In genomic region chr3:124887996-124888298, GRCh38 we compare ENCODE assay signal across 9 cellular contexts. TPM values are rescaled to one million over a fixed set of nuclear protein-coding genes. Genes with fewer than 3 reads are reported as not detected.
DNase-seq lines count a peak whose midpoint lies in the region; ATAC-seq and TF ChIP-seq lines count a peak whose summit lies in the region.
"Had no signal": no experiment of that assay in that cellular context is flagged by ENCODE, and none has a peak within 500 bp of the region (broad histone marks: within the 10 kb centered on the region; RNA-seq: fewer than 3 reads in every experiment).

No MANE protein-coding gene starts in this region.

- no peak overlapping the region for H4K5ac ChIP-seq in IMR-90 (ENCODE audit: low read depth, low read length)

- H3K36me3 ChIP-seq in A673 (ENCODE audit: insufficient read depth, low read length, poor library complexity, severe bottlenecking) (no peaks in the 10 kb centered on the region), IMR-90 (ENCODE audit: control insufficient read depth, insufficient read depth, low read length) (no peaks in the 10 kb centered on the region; the same call in 1 of the 2 replicates), colonic mucosa (no peaks in the 10 kb centered on the region), HAP-1 (replicated peaks) (no peaks in the 10 kb centered on the region)

- H3K27me3 ChIP-seq in A673 (replicated peaks; ENCODE audit: insufficient read depth, low read depth, low read length, poor library complexity) (no peaks in the 10 kb centered on the region), IMR-90 (ENCODE audit: control insufficient read depth, insufficient read depth, low read length) (no peaks in the 10 kb centered on the region), colonic mucosa (no peaks in the 10 kb centered on the region), HAP-1 (ENCODE audit: low read depth) (no peaks in the 10 kb centered on the region)

- H3K4me1 ChIP-seq in A673 (ENCODE audit: insufficient read depth, low read length, poor library complexity, severe bottlenecking) (peaks cover 27% of the 10 kb centered on the region), IMR-90 (ENCODE audit: control insufficient read depth, insufficient read depth, low read length) (peaks cover 11% of the 10 kb centered on the region), colonic mucosa (no peaks in the 10 kb centered on the region), HAP-1 (peaks cover 17% of the 10 kb centered on the region)

- CTCF ChIA-PET in A673 (lab: Charles Lee) (no interaction called here), IMR-90 (lab: Yijun Ruan, JAX) (no interaction called here)

- peak overlapping the region; percentile 86 for H2BK120ac ChIP-seq in IMR-90 (ENCODE audit: low read depth, low read length)

- peaks cover 24 to 64% (median 44%) of the 10 kb centered on the region in 5 donors for H3K27me3 Mint-ChIP-seq in naive thymus-derived CD8-positive, alpha-beta T cell

- H3K9me1 ChIP-seq in IMR-90 (ENCODE audit: insufficient read depth, low read length) = peaks cover 20% of the 10 kb centered on the region

- H3K9ac ChIP-seq in IMR-90 (ENCODE audit: low read depth, low read length) (no peak overlapping the region), colonic mucosa (ENCODE audit: low read depth in 2 of 2, low read length in 2 of 2) (no peak overlapping the region)

- H3K9me3 Mint-ChIP-seq in naive thymus-derived CD8-positive, alpha-beta T cell = no peaks in the 10 kb centered on the region

- peak overlapping the region in 1 of 2 experiments; percentile 72; a peak in 2 of 4 replicates for H4K8ac ChIP-seq in IMR-90 (ENCODE audit: low read depth in 2 of 2, low read length in 2 of 2)

- intact Hi-C loops in A673 (cut with micrococcal nuclease; ENCODE audit: unreplicated experiment) (loop anchor here (5.0 kb wide), 1 partner anchor 126 kb away; no protein-coding TSS in a partner anchor), IMR-90 (cut with micrococcal nuclease) (loop anchor here (5.0 kb wide), 2 partner anchors 56 to 126 kb away; no protein-coding TSS in a partner anchor), colonic mucosa (cut with DNase I) (no loop called here)

- no peak overlapping the region for H2BK20ac ChIP-seq in IMR-90 (ENCODE audit: low read depth, low read length)

- POLR2A ChIA-PET in A673 (lab: Charles Lee; ENCODE audit: low non-redundant PET) (no interaction called here), IMR-90 (lab: Charles Lee; ENCODE audit: unreplicated experiment) (no interaction called here)
- POLR2A ChIA-PET in naive thymus-derived CD8-positive, alpha-beta T cell (lab: Charles Lee) = no interaction called here

- H3K56ac ChIP-seq in IMR-90 (ENCODE audit: extremely low read depth, insufficient read depth, low read length) = no peak overlapping the region

- H3K4me3 Mint-ChIP-seq in naive thymus-derived CD8-positive, alpha-beta T cell = peak overlapping the region; percentile 54 to 83 (median 73)

- no peak overlapping the region for H2BK15ac ChIP-seq in IMR-90 (ENCODE audit: low read depth, low read length)

- TF ChIP-seq POLR2A in IMR-90 (IDR thresholded peaks at IDR 0.05; ENCODE audit: low read depth, low read length) = no peak

- H2AK5ac ChIP-seq in IMR-90 (ENCODE audit: low read depth, low read length) = 0 out of 2 replicates have a peak overlapping the region, but pooled peaks have one; percentile 58

- no peak overlapping the region for H2AFZ ChIP-seq in IMR-90 (replicated peaks; ENCODE audit: low read length, poor library complexity)

- H4K20me1 ChIP-seq in IMR-90 (ENCODE audit: insufficient read depth, low read length) = no peaks in the 10 kb centered on the region

- H4K91ac ChIP-seq in IMR-90 (ENCODE audit: insufficient read depth, low read depth, low read length) = no peak overlapping the region

- H3K4ac ChIP-seq in IMR-90 (ENCODE audit: low read depth, low read length) = no peak overlapping the region

- no peak overlapping the region for H2BK5ac ChIP-seq in IMR-90 (ENCODE audit: low read depth, low read length, poor library complexity, severe bottlenecking)

- dilution Hi-C loops in IMR-90 (cut with HindIII; ENCODE audit: low sequenced_read_pairs, unreplicated experiment) = loop anchor here (25.0 kb wide), 1 partner anchor 126 kb away; no protein-coding TSS in a partner anchor

- TF ChIP-seq CTCF in A673 (conservative IDR thresholded peaks at IDR 0.05; ENCODE audit: low read depth, low read length) (no peak), IMR-90 (conservative IDR thresholded peaks at IDR 0.05; ENCODE audit: low read depth, low read length) (no peak), colonic mucosa (IDR thresholded peaks at IDR 0.05) (no peak)

- 0 out of 2 replicates have a peak overlapping the region, but pooled peaks have one; percentile 45 for H3K23ac ChIP-seq in IMR-90 (ENCODE audit: low read depth, low read length)

- H3K27ac Mint-ChIP-seq in naive thymus-derived CD8-positive, alpha-beta T cell = no peak overlapping the region

- H3K27ac ChIP-seq in A673 (ENCODE audit: low read depth, low read length, poor library complexity, severe bottlenecking) (no peak overlapping the region), IMR-90 (ENCODE audit: insufficient read depth, low read length) (no peak overlapping the region), colonic mucosa (peak overlapping the region; percentile 85)

- no peak for TF ChIP-seq RAD21 in IMR-90 (IDR thresholded peaks at IDR 0.05; ENCODE audit: low read length)

- DNase-seq in A673 (ENCODE audit: low spot score) = no peak
- no peak for DNase-seq in IMR-90
- no peak for DNase-seq in colonic mucosa
- no peak for DNase-seq in naive thymus-derived CD8-positive, alpha-beta T cell
- no peak for DNase-seq in effector CD8-positive, alpha-beta T cell (lab: John Stamatoyannopoulos, UW)
- DNase-seq in HAP-1 (ENCODE audit: low spot score in 2 of 2) = no peak

- H3K36me3 Mint-ChIP-seq in naive thymus-derived CD8-positive, alpha-beta T cell = peaks cover 0 to 5% (median 0%) of the 10 kb centered on the region in 3 donors

- H3K9me3 ChIP-seq in A673 (ENCODE audit: low read depth, low read length, poor library complexity, severe bottlenecking) (no peaks in the 10 kb centered on the region), IMR-90 (ENCODE audit: control insufficient read depth, insufficient read depth, low read length) (no peaks in the 10 kb centered on the region), colonic mucosa (no peaks in the 10 kb centered on the region), HAP-1 (no peaks in the 10 kb centered on the region)

- in situ Hi-C loops in IMR-90 (cut with MboI; ENCODE audit: low sequenced_read_pairs) = no loop called here
- in situ Hi-C loops in HAP-1 (cut with MboI; ENCODE audit: low sequenced_read_pairs) = no loop called here

- ATAC-seq in IMR-90 (ENCODE audit: low read depth) (no peak), HG03378 (IDR thresholded peaks at IDR 0.05; ENCODE audit: unreplicated experiment) (no peak), HG03457 (IDR thresholded peaks at IDR 0.05; ENCODE audit: unreplicated experiment) (no peak)
- no peak for ATAC-seq in naive thymus-derived CD8-positive, alpha-beta T cell

- H3K4me3 ChIP-seq in A673 (ENCODE audit: low read depth, low read length, poor library complexity, severe bottlenecking) (peak overlapping the region; percentile 85), IMR-90 (ENCODE audit: insufficient read depth, low read depth, low read length) (no peak overlapping the region), colonic mucosa (peak overlapping the region; percentile 67), HAP-1 (no peak overlapping the region)

- H3K4me2 ChIP-seq in IMR-90 (ENCODE audit: low read depth, low read length) = no peak overlapping the region

- WGBS in IMR-90 (ENCODE audit: extremely low coverage in 2 of 2, insufficient read length in 1 of 2), 2 experiments = 100% methylated on average over 3 of the region's 10 CpGs; no CpG with 5 or more reads in 1 of the 2 experiments

- BruUV-seq in A673 (replicated peaks; lab: Mats Ljungman, UMichigan) (no TSS peak), IMR-90 (replicated peaks; lab: Mats Ljungman, UMichigan) (no TSS peak)

- H3K14ac ChIP-seq in IMR-90 (replicated peaks; ENCODE audit: low read depth, low read length) = no peak overlapping the region

- H3K4me1 Mint-ChIP-seq in naive thymus-derived CD8-positive, alpha-beta T cell = peaks cover 3 to 15% (median 8%) of the 10 kb centered on the region in 4 donors

- no peak overlapping the region for H3K18ac ChIP-seq in IMR-90 (ENCODE audit: low read depth, low read length)

- H2AK9ac ChIP-seq in IMR-90 (replicated peaks; ENCODE audit: low read depth, low read length, poor library complexity) = no peak overlapping the region

- H3K79me1 ChIP-seq in IMR-90 (ENCODE audit: low read depth in 1 of 2, low read length in 2 of 2) = peaks cover 8 to 30% of the 10 kb centered on the region in 2 experiments; a peak in 3 of 4 replicates

TF ChIP-seq in IMR-90, 13 proteins besides CTCF, POLR2A, EP300 and RAD21:
- TF ChIP-seq MXI1 (IDR thresholded peaks at IDR 0.05; ENCODE audit: borderline replicate concordance, low read depth, low read length) = no peak
- TF ChIP-seq BHLHE40 (IDR thresholded peaks at IDR 0.05; ENCODE audit: low read depth, low read length) = no peak
- no peak for TF ChIP-seq CHD1 (IDR thresholded peaks at IDR 0.05; ENCODE audit: low read depth, low read length)
- no peak for TF ChIP-seq RFX5 (IDR thresholded peaks at IDR 0.05; ENCODE audit: low read depth, low read length)

RNA-seq across cellular contexts. Expression of gene ITGB5, which starts 0.8 kb away (rescaled TPM):
- total RNA-seq in A673 (2021) (116 and 125 TPM in 2 replicates), IMR-90 (2012; rRNA removed) (71.7 and 85.0 TPM in 2 replicates), colonic mucosa (10 to 100 TPM; 74.4 to 74.8 TPM)
- polyA plus RNA-seq in IMR-90 (2012; rRNA removed) = 101 and 102 TPM in 2 replicates
- polyA plus RNA-seq in IMR-90 (2012; cell fraction: cytosol; rRNA removed) = 155 and 524 TPM in 2 replicates
- 43.5 and 72.2 TPM in 2 replicates for polyA plus RNA-seq in IMR-90 (2012; cell fraction: nucleus; rRNA removed; ENCODE audit: low replicate concordance)
- 1 to 10 TPM; 1.4 to 2.8 TPM for total RNA-seq in naive thymus-derived CD8-positive, alpha-beta T cell
- under 1 TPM in 2 of 3 donors, not detected in 1; 0.27 to 0.46 TPM for polyA plus RNA-seq in naive thymus-derived CD8-positive, alpha-beta T cell

RNA-seq across cellular contexts. Expression of gene MUC13, which starts 46.6 kb away (rescaled TPM):
- total RNA-seq in A673 (2021) (not detected in 2 replicates), IMR-90 (2012; rRNA removed) (not detected in 2 replicates), colonic mucosa (100 to 1,000 TPM; 360 to 853 TPM)
- polyA plus RNA-seq in IMR-90 (2012; rRNA removed) = not detected in 2 replicates
- polyA plus RNA-seq in IMR-90 (2012; cell fraction: cytosol; rRNA removed) = not detected in 2 replicates
- polyA plus RNA-seq in IMR-90 (2012; cell fraction: nucleus; rRNA removed; ENCODE audit: low replicate concordance) = 0.05 and 0.07 TPM in 2 replicates
- total RNA-seq in naive thymus-derived CD8-positive, alpha-beta T cell = not detected
- not detected for polyA plus RNA-seq in naive thymus-derived CD8-positive, alpha-beta T cell
- total RNA-seq: left ventricle myocardium superior had no signal

Comparison
In these comparisons a context has a peak if more than half of its experiments do, and no peak if none do; other contexts are left out.
1. H3K4me3 ChIP-seq: peak in A673 (single experiment) and colonic mucosa (single experiment); none in IMR-90 (single experiment) and HAP-1 (single experiment).
2. RNA of gene ITGB5, which starts 0.8 kb away (total RNA-seq): 116 to 125 TPM in A673, 71.7 to 85.0 TPM in IMR-90 and 74.4 to 74.8 TPM in colonic mucosa; 1.4 to 2.8 TPM in naive thymus-derived CD8-positive, alpha-beta T cell; every median in the first group is over 10 times any median in the second.
3. RNA of gene MUC13, which starts 46.6 kb away (total RNA-seq): 360 to 853 TPM in colonic mucosa; not detected in A673, not detected in IMR-90 and not detected in naive thymus-derived CD8-positive, alpha-beta T cell; every median in the first group is over 100 times any median in the second.